ENCODE assay signal across 17 cellular contexts in the genomic region with DNA sequence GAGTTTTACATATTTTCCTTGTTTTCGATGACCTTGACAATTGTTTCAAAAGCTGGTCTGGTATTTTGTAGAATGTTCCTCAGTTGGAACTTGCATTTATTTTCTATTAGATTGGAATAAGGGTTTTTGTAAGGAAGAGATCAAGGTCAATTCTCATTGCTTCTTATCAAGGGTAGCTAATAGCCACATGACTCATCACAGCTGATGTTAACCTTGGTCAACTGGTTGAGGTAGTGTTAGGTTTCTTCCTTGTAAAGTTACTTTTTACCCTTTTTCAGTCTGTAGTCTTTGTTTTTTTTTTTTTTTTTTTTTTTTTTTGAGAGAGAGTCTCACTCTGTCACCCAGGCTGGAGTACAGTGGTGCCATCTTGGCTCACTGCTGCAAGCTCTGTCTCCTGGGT.
"Had no signal": no experiment of that assay in that cellular context is flagged by ENCODE, and none has a peak within 500 bp of the region (broad histone marks: within the 10 kb centered on the region; RNA-seq: fewer than 3 reads in every experiment).

No MANE protein-coding gene starts in this region.

- H3K27me3 ChIP-seq: heart left ventricle, sigmoid colon had no signal

- FAIRE-seq: endometrium, frontal cortex had no signal

- H3K4me3 ChIP-seq: heart left ventricle, left ventricle myocardium inferior, lung, psoas muscle, sigmoid colon, skin epidermis had no signal

- DNase-seq: effector memory CD4-positive, alpha-beta T cell; heart left ventricle; hypothalamus; islet precursor cell; left ventricle myocardium inferior; mesenchymal stem cell; midbrain; naive B cell; psoas muscle; sigmoid colon; stimulated activated CD4-positive, alpha-beta T cell treated with anti-CD3 and anti-CD28 coated beads, Interleukin-2, amount 100 ng/mL, for 48 hours; stimulated activated naive CD4-positive, alpha-beta T cell treated with Interleukin-2 at 50 U/mL for 16 hours had no signal

- ATAC-seq: esophagus mucosa, heart left ventricle, psoas muscle had no signal

- H3K9me3 ChIP-seq: heart left ventricle, left ventricle myocardium inferior, psoas muscle, sigmoid colon had no signal

- H3K27ac ChIP-seq: heart left ventricle, left ventricle myocardium inferior, psoas muscle, sigmoid colon, skin epidermis had no signal

- H3K36me3 ChIP-seq: heart left ventricle, left ventricle myocardium inferior, sigmoid colon had no signal

- H3K4me1 ChIP-seq: heart left ventricle, left ventricle myocardium inferior, psoas muscle, sigmoid colon had no signal
